Comparison of ENCODE assay signal across 24 cellular contexts in genomic region chr7:16745645-16746044, GRCh38. TPM values are rescaled to one million over a fixed set of nuclear protein-coding genes. Genes with fewer than 3 reads are reported as not detected.
"Had no signal": no experiment of that assay in that cellular context is flagged by ENCODE, and none has a peak within 500 bp of the region (broad histone marks: within the 10 kb centered on the region; RNA-seq: fewer than 3 reads in every experiment).

No MANE protein-coding gene starts in this region.

- H3K27ac Mint-ChIP-seq: nephron progenitor cell, progenitor cell of endocrine pancreas, type B pancreatic cell had no signal

- H3K4me3 ChIP-seq: dorsolateral prefrontal cortex, esophagus muscularis mucosa, hepatocyte, pancreas, suprapubic skin, thyroid gland had no signal

- H3K36me3 Mint-ChIP-seq: naive B cell, type B pancreatic cell had no signal

- H3K4me1 ChIP-seq: thyroid gland had no signal

- DNase-seq: cortex of kidney; dorsolateral prefrontal cortex; effector memory CD4-positive, alpha-beta T cell; foreskin melanocyte; head of caudate nucleus; kidney glomerular epithelial cell; mesendoderm; naive B cell; nephron progenitor cell; nucleus accumbens; pancreas; right cardiac atrium; small intestine; stimulated activated CD4-positive, alpha-beta T cell treated with anti-CD3 and anti-CD28 coated beads, Interleukin-12 subunit alpha, Interleukin-12 subunit beta, amount 100 ng/mL, for 4 hours; stimulated activated naive CD4-positive, alpha-beta T cell; thyroid gland had no signal

- H3K9me3 ChIP-seq: esophagus muscularis mucosa, pancreas, suprapubic skin, thyroid gland had no signal

- FAIRE-seq: small intestine, urothelium cell line had no signal

- H3K27ac ChIP-seq: dorsolateral prefrontal cortex, epithelial cell of prostate, esophagus muscularis mucosa, hepatocyte, pancreas, suprapubic skin, thyroid gland had no signal

- H3K27me3 ChIP-seq: esophagus muscularis mucosa, hepatocyte, pancreas, suprapubic skin, thyroid gland had no signal

- H3K27me3 Mint-ChIP-seq: naive B cell, progenitor cell of endocrine pancreas, type B pancreatic cell had no signal

- H3K9me3 Mint-ChIP-seq: naive B cell, nephron progenitor cell, type B pancreatic cell had no signal

- H3K4me3 Mint-ChIP-seq: naive B cell, nephron progenitor cell, type B pancreatic cell had no signal

- H3K36me3 ChIP-seq: esophagus muscularis mucosa, pancreas, suprapubic skin, thyroid gland had no signal

- ATAC-seq: pancreas, right cardiac atrium had no signal

RNA-seq across cellular contexts. Expression of gene AGR2, which starts 59.2 kb away (rescaled TPM):
- total RNA-seq: esophagus muscularis mucosa, lung microvascular endothelial cell, right cardiac atrium had no signal
